Comparison of ENCODE assay signal across 26 cellular contexts in the genomic region with DNA sequence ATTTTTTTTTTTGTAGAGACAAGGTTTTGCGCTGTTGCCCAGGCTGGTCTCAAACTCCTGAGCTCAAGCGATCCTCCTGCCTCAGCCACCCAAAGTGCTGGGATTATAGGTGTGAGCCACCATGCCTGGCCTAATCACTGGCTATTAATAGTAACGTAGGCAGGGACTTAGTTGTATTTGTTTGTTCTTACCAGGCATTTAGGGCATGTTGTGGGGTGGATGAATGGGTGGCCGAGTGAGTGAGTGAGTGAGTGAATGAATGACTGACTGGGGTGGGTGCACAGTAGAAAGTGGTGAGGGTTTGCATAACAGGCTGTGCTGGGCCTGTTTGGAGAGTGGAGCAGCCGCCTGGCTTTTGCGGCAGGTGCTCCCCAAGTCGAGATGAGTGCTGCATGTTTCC.
DNase-seq lines count a peak whose midpoint lies in the region; ATAC-seq and TF ChIP-seq lines count a peak whose summit lies in the region.
"Had no signal": no experiment of that assay in that cellular context is flagged by ENCODE, and none has a peak within 500 bp of the region (broad histone marks: within the 10 kb centered on the region; RNA-seq: fewer than 3 reads in every experiment).

No MANE protein-coding gene starts in this region.

- no peak overlapping the region for H3K27ac ChIP-seq in GM23338 (ENCODE audit: low read depth)
- peak overlapping the region; percentile 32 for H3K27ac ChIP-seq in left ventricle myocardium inferior (replicated peaks)
- H3K27ac ChIP-seq: GM23248, SJSA1 had no signal

- no peak overlapping the region for H3K4me2 ChIP-seq in GM23338

- H3F3A ChIP-seq in GM23338 (replicated peaks; ENCODE audit: low read depth), result no peaks in the 10 kb centered on the region

- H3K4me3 Mint-ChIP-seq in GM23338 (no peak overlapping the region), T-cell (no peak overlapping the region)
- H3K4me3 Mint-ChIP-seq: CD4-positive, alpha-beta memory T cell; H9 had no signal

- no peaks in the 10 kb centered on the region for H3K4me1 ChIP-seq in GM23338 (ENCODE audit: insufficient read depth)
- H3K4me1 ChIP-seq in left ventricle myocardium inferior, result peaks cover 16% of the 10 kb centered on the region
- H3K4me1 ChIP-seq: SJSA1 had no signal

- H3K36me3 ChIP-seq in GM23338 (ENCODE audit: insufficient read depth) (no peaks in the 10 kb centered on the region; the same call in 1 of the 2 replicates), left ventricle myocardium inferior (peaks cover 99% of the 10 kb centered on the region)
- H3K36me3 ChIP-seq: SJSA1 had no signal

- H3K27me3 Mint-ChIP-seq in GM23338 (ENCODE audit: insufficient read depth, low read depth, poor library complexity), result peaks cover 2% of the 10 kb centered on the region
- no peaks in the 10 kb centered on the region for H3K27me3 Mint-ChIP-seq in T-cell
- H3K27me3 Mint-ChIP-seq: CD4-positive, alpha-beta memory T cell had no signal

- in situ Hi-C loops in G401 (cut with HindIII; ENCODE audit: low sequenced_read_pairs), result no loop called here

- H3K9me3 Mint-ChIP-seq in GM23338, result no peaks in the 10 kb centered on the region
- no peaks in the 10 kb centered on the region for H3K9me3 Mint-ChIP-seq in T-cell
- H3K9me3 Mint-ChIP-seq: CD4-positive, alpha-beta memory T cell; H9 had no signal

- no peak for ATAC-seq in GM23338
- ATAC-seq in GM19452 (IDR thresholded peaks at IDR 0.05; ENCODE audit: unreplicated experiment), result no peak
- no peak for ATAC-seq in T-cell (replicated peaks in 1 of 4)
- ATAC-seq in GM18909 (IDR thresholded peaks at IDR 0.05; ENCODE audit: poor library complexity, unreplicated experiment), result no peak
- ATAC-seq: GM12878, HepG2, PC-3 had no signal

- peak overlapping the region; percentile 12; the same call in 1 of the 2 replicates for H3K27ac Mint-ChIP-seq in GM23338
- H3K27ac Mint-ChIP-seq in T-cell, result no peak overlapping the region

- H3K79me2 ChIP-seq in GM23338 (replicated peaks; ENCODE audit: insufficient read depth), result no peaks in the 10 kb centered on the region

- H3K4me3 ChIP-seq in GM23338 (no peak overlapping the region), left ventricle myocardium inferior (no peak overlapping the region)
- H3K4me3 ChIP-seq: GM12878, GM23248, SJSA1 had no signal

- DNase-seq in G401 (ENCODE audit: low spot score), result peak; percentile 19
- DNase-seq in GM23338 (ENCODE audit: low spot score), result no peak
- DNase-seq in left ventricle myocardium inferior, result no peak
- DNase-seq in posterior vena cava (ENCODE audit: low spot score), result peak; percentile 20
- no peak for DNase-seq in T-cell
- DNase-seq in activated CD4-positive, CD25-positive, alpha-beta regulatory T cell (lab: John Stamatoyannopoulos, UW), result no peak
- DNase-seq: C1 segment of cervical spinal cord; CD4-positive, alpha-beta memory T cell; COR-L47; GDM1; GM23248; H9; Karpas-422; NCI-H1092; NCI-H1417 treated with DMSO at 0.1 percent for 48 hours; NCI-H1694 treated with DMSO at 0.1 percent for 48 hours; NCI-H2081; NCI-H524; NCI-H748 treated with DMSO at 0.1 percent for 48 hours; NK-92 treated with Interleukin-12 subunit alpha and Interleukin-12 subunit beta, amount 100 ng/mL, for 24 hours; PC-3 had no signal

- CTCF ChIA-PET in T-cell (lab: Charles Lee), result no interaction called here

- no peaks in the 10 kb centered on the region for H3K9me2 ChIP-seq in GM23338 (ENCODE audit: insufficient read depth)

- TF ChIP-seq CTCF in GM23338 (conservative IDR thresholded peaks at IDR 0.05; ENCODE audit: low read depth in 2 of 2) (no peak), left ventricle myocardium inferior (IDR thresholded peaks at IDR 0.05; ENCODE audit: borderline replicate concordance) (no peak)

- no peak overlapping the region for H2AFZ ChIP-seq in GM23338
- H2AFZ ChIP-seq: GM23248 had no signal

- POLR2A ChIA-PET in T-cell (lab: Charles Lee), result no interaction called here

- H3K4me1 Mint-ChIP-seq in GM23338 (no peaks in the 10 kb centered on the region), T-cell (no peaks in the 10 kb centered on the region)
- H3K4me1 Mint-ChIP-seq: CD4-positive, alpha-beta memory T cell; H9 had no signal

- H3K27me3 ChIP-seq in GM23338 (ENCODE audit: insufficient read depth) (no peaks in the 10 kb centered on the region), left ventricle myocardium inferior (ENCODE audit: low read depth) (no peaks in the 10 kb centered on the region)
- H3K27me3 ChIP-seq: SJSA1 had no signal

- H3K9me3 ChIP-seq in left ventricle myocardium inferior (replicated peaks), result no peaks in the 10 kb centered on the region
- H3K9me3 ChIP-seq: SJSA1 had no signal

- peaks cover 2% of the 10 kb centered on the region; the same call in 2 of the 3 replicates for H3K36me3 Mint-ChIP-seq in GM23338 (ENCODE audit: low read depth)
- H3K36me3 Mint-ChIP-seq in T-cell, result peaks cover 26% of the 10 kb centered on the region

- intact Hi-C loops in left ventricle myocardium inferior (cut with micrococcal nuclease) (no loop called here), posterior vena cava (cut with DNase I) (loop anchor here in 1 of 2 donors (1.0 kb wide), 1 partner anchor 12 kb away; no protein-coding TSS in a partner anchor)

- H4K20me1 ChIP-seq in GM23338 (replicated peaks; ENCODE audit: insufficient read depth), result no peaks in the 10 kb centered on the region

TF ChIP-seq in GM23338, 12 proteins besides CTCF, POLR2A, EP300 and RAD21:
- TF ChIP-seq ZNF331 (CRISPR knock-in tag; IDR thresholded peaks at IDR 0.05; ENCODE audit: low read depth), result no peak
- TF ChIP-seq NANOG (IDR thresholded peaks at IDR 0.05; ENCODE audit: borderline replicate concordance), result no peak
- TF ChIP-seq JUNB (IDR thresholded peaks at IDR 0.05; ENCODE audit: unreplicated experiment), result no peak
- no peak for TF ChIP-seq STAT1 (IDR thresholded peaks at IDR 0.05; ENCODE audit: unreplicated experiment)
- TF ChIP-seq EZH2 (IDR thresholded peaks at IDR 0.05; ENCODE audit: low read depth, unreplicated experiment), result no peak
- no peak for TF ChIP-seq ZNF114 (CRISPR knock-in tag; IDR thresholded peaks at IDR 0.05)
TF ChIP-seq in GM23338: peak in this region for 0.

Comparison
In these comparisons a context has a peak if more than half of its experiments do, and no peak if none do; other contexts are left out.
1. DNase-seq: peak in G401 (single experiment) and posterior vena cava (single experiment); none in GM23338 (single experiment), left ventricle myocardium inferior (single experiment), T-cell (0 of 34) and activated CD4-positive, CD25-positive, alpha-beta regulatory T cell (0 of 4).